ENCODE assay signal across 17 cellular contexts in genomic region chr4:169283114-169283509, GRCh38. TPM values are rescaled to one million over a fixed set of nuclear protein-coding genes. Genes with fewer than 3 reads are reported as not detected.
A peak's percentile ranks its signal among the peaks of the same experiment; 100 is the strongest.
DNase-seq lines count a peak whose midpoint lies in the region; ATAC-seq and TF ChIP-seq lines count a peak whose summit lies in the region.
"Had no signal": no experiment of that assay in that cellular context is flagged by ENCODE, and none has a peak within 500 bp of the region (broad histone marks: within the 10 kb centered on the region; RNA-seq: fewer than 3 reads in every experiment).

No MANE protein-coding gene starts in this region.

- H3K27ac ChIP-seq in SJSA1 = peak overlapping the region; percentile 93
- H3K27ac ChIP-seq: heart right ventricle, parathyroid adenoma had no signal

- peak; percentile 93 for DNase-seq in GM04503 (ENCODE audit: low read depth)
- DNase-seq in SJSA1 (ENCODE audit: low read depth in 1 of 2, low spot score in 2 of 2) = peak; percentile 59 to 89
- DNase-seq in fibroblast of mammary gland (ENCODE audit: low read depth) = peak; percentile 92
- DNase-seq in skeletal muscle cell (ENCODE audit: low read depth) = peak; percentile 79
- no peak for DNase-seq in NCI-H187 (lab: John Stamatoyannopoulos, UW)
- DNase-seq in activated T-cell treated with anti-CD3 and anti-CD28 coated beads, Interleukin-2, amount 50 U/mL, for 24 hours = no peak
- no peak for DNase-seq in activated naive CD4-positive, alpha-beta T cell (lab: John Stamatoyannopoulos, UW)
- DNase-seq: activated CD8-positive, alpha-beta memory T cell treated with anti-CD3 and anti-CD28 coated beads, Interleukin-2, amount 50 U/mL, for 4 hours; activated naive CD8-positive, alpha-beta T cell treated with anti-CD3 and anti-CD28 coated beads, Interleukin-2, amount 10 ng/mL, durations not matched to agents 7 days and 5 days; H7; heart right ventricle; NCI-H1105 treated with DMSO at 0.1 percent for 48 hours; NCI-H526; SHP77; stimulated activated naive B cell treated with anti-CD40 and anti-IgM and Interleukin-4, amounts not matched to agents 10 μg/mL and 1 μg/mL and 100 μg/mL, for 72 hours had no signal

- no peaks in the 10 kb centered on the region for H3K9me3 Mint-ChIP-seq in activated T-cell treated with anti-CD3 and anti-CD28 coated beads, Interleukin-2, amount 50 U/mL, for 24 hours
- H3K9me3 Mint-ChIP-seq: activated naive CD8-positive, alpha-beta T cell treated with anti-CD3 and anti-CD28 coated beads, Interleukin-2, amount 10 ng/mL, durations not matched to agents 7 days and 5 days had no signal

- no peak for TF ChIP-seq CTCF in fibroblast of mammary gland (conservative IDR thresholded peaks at IDR 0.05; ENCODE audit: control insufficient read depth, insufficient read depth, low read depth, low read length)

- no peaks in the 10 kb centered on the region for H3K27me3 ChIP-seq in SJSA1 (replicated peaks)
- H3K27me3 ChIP-seq: heart right ventricle had no signal

- peaks cover 35% of the 10 kb centered on the region for H3K4me1 ChIP-seq in SJSA1 (replicated peaks)
- H3K4me1 ChIP-seq: parathyroid adenoma had no signal

- no peak overlapping the region for H3K27ac Mint-ChIP-seq in activated T-cell treated with anti-CD3 and anti-CD28 coated beads, Interleukin-2, amount 50 U/mL, for 24 hours
- H3K27ac Mint-ChIP-seq: activated naive CD8-positive, alpha-beta T cell treated with anti-CD3 and anti-CD28 coated beads, Interleukin-2, amount 10 ng/mL, durations not matched to agents 7 days and 5 days; stimulated activated naive B cell treated with anti-CD40 and anti-IgM and Interleukin-4, amounts not matched to agents 10 μg/mL and 1 μg/mL and 100 μg/mL, for 72 hours had no signal

- H3K4me1 Mint-ChIP-seq in activated T-cell treated with anti-CD3 and anti-CD28 coated beads, Interleukin-2, amount 50 U/mL, for 24 hours (ENCODE audit: low read depth) = no peaks in the 10 kb centered on the region
- H3K4me1 Mint-ChIP-seq: activated naive CD8-positive, alpha-beta T cell treated with anti-CD3 and anti-CD28 coated beads, Interleukin-2, amount 10 ng/mL, durations not matched to agents 7 days and 5 days had no signal

- peaks cover 6% of the 10 kb centered on the region for H3K27me3 Mint-ChIP-seq in activated T-cell treated with anti-CD3 and anti-CD28 coated beads, Interleukin-2, amount 50 U/mL, for 24 hours
- H3K27me3 Mint-ChIP-seq: stimulated activated naive B cell treated with anti-CD40 and anti-IgM and Interleukin-4, amounts not matched to agents 10 μg/mL and 1 μg/mL and 100 μg/mL, for 72 hours had no signal

- no peaks in the 10 kb centered on the region for H3K36me3 ChIP-seq in SJSA1
- H3K36me3 ChIP-seq: heart right ventricle had no signal

- no peak for ATAC-seq in HG03039 (IDR thresholded peaks at IDR 0.05; ENCODE audit: unreplicated experiment)
- ATAC-seq: heart right ventricle; stimulated activated naive B cell treated with anti-CD40 and anti-IgM and Interleukin-4, amounts not matched to agents 10 μg/mL and 1 μg/mL and 100 μg/mL, for 72 hours had no signal

- H3K9me3 ChIP-seq in SJSA1 (replicated peaks) = no peaks in the 10 kb centered on the region
- H3K9me3 ChIP-seq: heart right ventricle had no signal

- H3K4me3 ChIP-seq in SJSA1 = no peak overlapping the region
- no peak overlapping the region for H3K4me3 ChIP-seq in fibroblast of mammary gland (ENCODE audit: control insufficient read depth, low read depth, low read length)
- no peak overlapping the region for H3K4me3 ChIP-seq in skeletal muscle cell (ENCODE audit: low read depth, low read length)
- H3K4me3 ChIP-seq: heart right ventricle had no signal

- no peaks in the 10 kb centered on the region for H3K36me3 Mint-ChIP-seq in activated T-cell treated with anti-CD3 and anti-CD28 coated beads, Interleukin-2, amount 50 U/mL, for 24 hours (ENCODE audit: low read depth)
- H3K36me3 Mint-ChIP-seq: activated naive CD8-positive, alpha-beta T cell treated with anti-CD3 and anti-CD28 coated beads, Interleukin-2, amount 10 ng/mL, durations not matched to agents 7 days and 5 days had no signal

- H3K4me3 Mint-ChIP-seq in activated T-cell treated with anti-CD3 and anti-CD28 coated beads, Interleukin-2, amount 50 U/mL, for 24 hours = no peak overlapping the region
- H3K4me3 Mint-ChIP-seq: activated naive CD8-positive, alpha-beta T cell treated with anti-CD3 and anti-CD28 coated beads, Interleukin-2, amount 10 ng/mL, durations not matched to agents 7 days and 5 days; stimulated activated naive B cell treated with anti-CD40 and anti-IgM and Interleukin-4, amounts not matched to agents 10 μg/mL and 1 μg/mL and 100 μg/mL, for 72 hours had no signal

RNA-seq across cellular contexts. Expression of gene SH3RF1, which starts 12.4 kb away (rescaled TPM):
- total RNA-seq in SJSA1 (2014; rRNA removed; shearing (Covaris generic)) = 9.0 and 14.1 TPM in 2 replicates

Comparison
In these comparisons a context has a peak if more than half of its experiments do, and no peak if none do; other contexts are left out.
1. DNase-seq: peak in GM04503 (single experiment), SJSA1 (2 of 2), fibroblast of mammary gland (single experiment) and skeletal muscle cell (single experiment); none in NCI-H187 (0 of 2), activated T-cell treated with anti-CD3 and anti-CD28 coated beads, Interleukin-2, amount 50 U/mL, for 24 hours (single experiment) and activated naive CD4-positive, alpha-beta T cell (0 of 4).